Comparison of ENCODE assay signal across 15 cellular contexts in the genomic region with DNA sequence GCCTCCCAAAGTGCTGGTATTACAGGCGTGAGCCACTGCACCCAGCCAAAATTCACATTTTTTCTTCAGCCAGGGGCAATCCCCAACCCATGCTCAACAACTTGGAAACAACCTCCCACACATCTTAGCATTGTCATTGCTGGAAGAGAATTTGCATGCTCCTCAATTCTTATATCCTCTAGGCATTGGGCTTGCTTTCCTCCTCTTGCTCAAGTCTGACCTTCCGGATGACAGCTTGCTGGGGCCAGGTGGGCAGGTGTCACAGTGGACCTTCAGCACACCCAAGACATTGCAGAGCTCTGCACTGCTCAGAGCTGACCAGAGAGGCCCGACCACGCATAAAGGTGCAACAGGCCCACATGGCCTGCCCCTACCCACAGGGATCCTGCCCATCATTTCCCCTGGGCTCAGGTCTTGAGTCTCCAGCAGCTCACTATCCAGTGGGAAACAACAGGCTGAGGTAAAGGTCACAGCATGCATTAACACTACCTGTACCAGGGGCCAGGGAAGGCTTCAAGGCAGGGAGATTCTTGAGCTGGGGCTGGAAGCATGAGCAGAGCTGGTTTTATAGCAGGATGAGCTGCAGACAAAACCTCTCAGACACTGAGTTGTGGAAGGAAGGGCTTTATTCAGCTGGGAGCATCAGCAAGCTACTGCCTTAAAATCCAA. TPM values are rescaled to one million over a fixed set of nuclear protein-coding genes. Genes with fewer than 3 reads are reported as not detected.
DNase-seq lines count a peak whose midpoint lies in the region; ATAC-seq and TF ChIP-seq lines count a peak whose summit lies in the region.
"Had no signal": no experiment of that assay in that cellular context is flagged by ENCODE, and none has a peak within 500 bp of the region (broad histone marks: within the 10 kb centered on the region; RNA-seq: fewer than 3 reads in every experiment).

No MANE protein-coding gene starts in this region.

- TF ChIP-seq CTCF in osteoblast (IDR thresholded peaks at IDR 0.05; ENCODE audit: extremely low read depth, low read depth, low read length) = no peak

- H3K36me3 ChIP-seq in esophagus (ENCODE audit: control insufficient read depth in 2 of 2, insufficient read depth in 2 of 2, low read length in 1 of 2) = no peaks in the 10 kb centered on the region
- H3K36me3 ChIP-seq in osteoblast (ENCODE audit: insufficient read depth, low read length) = no peaks in the 10 kb centered on the region
- H3K36me3 ChIP-seq in Karpas-422 (ENCODE audit: insufficient read depth, low read length) = no peaks in the 10 kb centered on the region
- H3K36me3 ChIP-seq: breast epithelium had no signal

- H3K4me3 ChIP-seq in esophagus (ENCODE audit: low read depth in 1 of 2, low read length in 2 of 2) (no peak overlapping the region), osteoblast (ENCODE audit: insufficient read depth, low read length) (no peak overlapping the region), Karpas-422 (ENCODE audit: low read length) (no peak overlapping the region)
- H3K4me3 ChIP-seq: breast epithelium had no signal

- H2AFZ ChIP-seq in osteoblast (ENCODE audit: low read length) (no peak overlapping the region), Karpas-422 (ENCODE audit: low read length) (no peak overlapping the region)

- no peaks in the 10 kb centered on the region for H3K79me2 ChIP-seq in osteoblast (ENCODE audit: insufficient read depth, low read length)
- H3K79me2 ChIP-seq in Karpas-422 (ENCODE audit: low read length) = no peaks in the 10 kb centered on the region

- WGBS in esophagus, 2 donors = 75 to 86% methylated on average over 4 of the region's 4 CpGs

- H3K9me3 ChIP-seq in esophagus (ENCODE audit: control insufficient read depth in 2 of 2, insufficient read depth in 1 of 2, low read depth in 1 of 2, low read length in 1 of 2) (no peaks in the 10 kb centered on the region), osteoblast (ENCODE audit: low read depth, low read length) (no peaks in the 10 kb centered on the region), Karpas-422 (ENCODE audit: low read length) (no peaks in the 10 kb centered on the region)
- H3K9me3 ChIP-seq: breast epithelium had no signal

- H3K4me1 ChIP-seq in esophagus (ENCODE audit: control insufficient read depth in 2 of 2, insufficient read depth in 2 of 2, low read length in 1 of 2) (peaks cover 0 to 4% of the 10 kb centered on the region in 2 donors), osteoblast (ENCODE audit: insufficient read depth, low read length) (no peaks in the 10 kb centered on the region), Karpas-422 (ENCODE audit: low read length) (peaks cover 8% of the 10 kb centered on the region)
- H3K4me1 ChIP-seq: breast epithelium had no signal

- no peaks in the 10 kb centered on the region for H3K9me2 ChIP-seq in Karpas-422 (replicated peaks; ENCODE audit: insufficient read depth, low read length)

- H3K27me3 ChIP-seq in esophagus (ENCODE audit: control insufficient read depth in 1 of 2, insufficient read depth in 2 of 2, low read length in 2 of 2) (no peaks in the 10 kb centered on the region), osteoblast (ENCODE audit: insufficient read depth, low read length) (peaks cover 5% of the 10 kb centered on the region), Karpas-422 (ENCODE audit: low read length) (no peaks in the 10 kb centered on the region)

- H3K4me2 ChIP-seq in osteoblast (ENCODE audit: insufficient read depth, low read length) (no peak overlapping the region), Karpas-422 (ENCODE audit: low read depth, low read length, poor library complexity, severe bottlenecking) (no peak overlapping the region)

- H3K27ac ChIP-seq in esophagus (ENCODE audit: low read depth in 2 of 2, low read length in 1 of 2) (peak overlapping the region; percentile 8 to 56), osteoblast (ENCODE audit: low read depth, low read length) (no peak overlapping the region), Karpas-422 (ENCODE audit: low read length) (no peak overlapping the region)
- H3K27ac ChIP-seq: breast epithelium had no signal

- H4K20me1 ChIP-seq in osteoblast (ENCODE audit: insufficient read depth, low read length) = no peaks in the 10 kb centered on the region
- no peaks in the 10 kb centered on the region for H4K20me1 ChIP-seq in Karpas-422 (ENCODE audit: insufficient read depth, low read depth, low read length)

- no peak overlapping the region for H3K9ac ChIP-seq in Karpas-422 (ENCODE audit: low read length)

- ATAC-seq in GM18519 (IDR thresholded peaks at IDR 0.05; ENCODE audit: low FRiP score, unreplicated experiment) (peak; percentile 61), GM21528 (IDR thresholded peaks at IDR 0.05; ENCODE audit: low FRiP score, unreplicated experiment) (peak; percentile 55), HG03095 (IDR thresholded peaks at IDR 0.05; ENCODE audit: unreplicated experiment) (peak; percentile 60)
- ATAC-seq: stimulated activated naive CD8-positive, alpha-beta T cell treated with anti-CD3 and anti-CD28 coated beads, Interleukin-15, Interleukin-2, amounts not matched to agents 100 U/mL and 50 U/mL, for 24 hours had no signal

- no peak for DNase-seq in osteoblast (ENCODE audit: insufficient read length, low spot score, missing footprints)
- DNase-seq in putamen (ENCODE audit: low spot score) = no peak
- DNase-seq in Karpas-422 = no peak
- DNase-seq in T-helper 1 cell = no peak
- DNase-seq: activated CD4-positive, alpha-beta T cell treated with anti-CD3 and anti-CD28 coated beads, Interleukin-2, amount 50 U/mL, for 4 hours; activated gamma-delta T cell; EL; NCI-H2029; stimulated activated naive CD8-positive, alpha-beta T cell treated with anti-CD3 and anti-CD28 coated beads, Interleukin-15, Interleukin-2, amounts not matched to agents 100 U/mL and 50 U/mL, for 24 hours had no signal

RNA-seq across cellular contexts. Expression of gene GPR15LG, which starts 6.8 kb away (rescaled TPM):
- 100 to 1,000 TPM; 273 to 321 TPM for polyA plus RNA-seq in esophagus
- not detected in 2 replicates for total RNA-seq in osteoblast
- not detected in 2 replicates for total RNA-seq in Karpas-422 (2014; rRNA removed; shearing (Covaris generic); ENCODE audit: low replicate concordance)
- total RNA-seq: osteocyte had no signal

RNA-seq across cellular contexts. Expression of gene GHITM, which starts 27.4 kb away (rescaled TPM):
- polyA plus RNA-seq in esophagus = 100 to 1,000 TPM in 1 of 2 donors, 10 to 100 TPM in 1; 62.8 to 144 TPM
- total RNA-seq in osteoblast = 177 and 189 TPM in 2 replicates
- 78.4 and 82.3 TPM in 2 replicates for total RNA-seq in Karpas-422 (2014; rRNA removed; shearing (Covaris generic); ENCODE audit: low replicate concordance)

RNA-seq across cellular contexts. Expression of gene CDHR1, which starts 27.6 kb away (rescaled TPM):
- polyA plus RNA-seq in esophagus = 10 to 100 TPM in 1 of 2 donors, 1 to 10 TPM in 1; 5.0 to 16.1 TPM
- total RNA-seq in osteoblast = under 0.01 TPM in 1 of 2 replicates, not detected in the other
- not detected in 2 replicates for total RNA-seq in Karpas-422 (2014; rRNA removed; shearing (Covaris generic); ENCODE audit: low replicate concordance)

RNA-seq across cellular contexts. Expression of gene LRIT2, which starts 58.6 kb away (rescaled TPM):
- not detected for polyA plus RNA-seq in esophagus
- not detected in 2 replicates for total RNA-seq in osteoblast
- not detected in 2 replicates for total RNA-seq in Karpas-422 (2014; rRNA removed; shearing (Covaris generic); ENCODE audit: low replicate concordance)
- total RNA-seq: breast epithelium, osteocyte had no signal

Comparison
In these comparisons a context has a peak if more than half of its experiments do, and no peak if none do; other contexts are left out.
1. H3K27ac ChIP-seq: peak in esophagus (2 of 2); none in osteoblast (single experiment) and Karpas-422 (single experiment).
2. Peak in every context shown above with its lines, with median percentiles within 50 percentile points of each other: ATAC-seq.